ENCODE assay signal across 8 cellular contexts in genomic region chrX:71533514-71533849, GRCh38. TPM values are rescaled to one million over a fixed set of nuclear protein-coding genes. Genes with fewer than 3 reads are reported as not detected.
DNase-seq lines count a peak whose midpoint lies in the region; ATAC-seq and TF ChIP-seq lines count a peak whose summit lies in the region.

No MANE protein-coding gene starts in this region.

- POLR2A ChIA-PET in MCF 10A (lab: Yijun Ruan, JAX): interaction anchor here (1.0 to 6.2 kb wide), 12 partner anchors 9 to 250 kb away, joined by 3 to 171 read pairs (median 10); partner anchors contain the start of genes NONO and TAF1

- H3K4me1 Mint-ChIP-seq in activated naive CD4-positive, alpha-beta T cell treated with anti-CD3 and anti-CD28 coated beads for 36 hours (ENCODE audit: low read depth): peaks cover 29% of the 10 kb centered on the region
- H3K4me1 Mint-ChIP-seq in MCF 10A (ENCODE audit: insufficient read depth, unreplicated experiment) (no peaks in the 10 kb centered on the region), memory B cell (peaks cover 13% of the 10 kb centered on the region)

- CTCF ChIA-PET in activated naive CD4-positive, alpha-beta T cell treated with anti-CD3 and anti-CD28 coated beads for 36 hours (lab: Charles Lee): interaction anchor here (0.6 to 1.2 kb wide), 3 partner anchors 9 to 49 kb away, joined by 3 to 4 read pairs (median 4); no protein-coding TSS in a partner anchor
- CTCF ChIA-PET in MCF 10A (lab: Yijun Ruan, JAX): interaction anchor here (1.1 to 1.5 kb wide), 2 partner anchors 12 to 16 kb away, joined by 3 to 8 read pairs; no protein-coding TSS in a partner anchor

- peaks cover 43% of the 10 kb centered on the region for H3K36me3 Mint-ChIP-seq in activated naive CD4-positive, alpha-beta T cell treated with anti-CD3 and anti-CD28 coated beads for 36 hours (ENCODE audit: low read depth)
- H3K36me3 Mint-ChIP-seq in MCF 10A (ENCODE audit: insufficient read depth, unreplicated experiment) (no peaks in the 10 kb centered on the region), memory B cell (peaks cover 7% of the 10 kb centered on the region)

- no peak for TF ChIP-seq CTCF in MCF 10A (IDR thresholded peaks at IDR 0.05; ENCODE audit: unreplicated experiment)

- H3K9me3 Mint-ChIP-seq in activated naive CD4-positive, alpha-beta T cell treated with anti-CD3 and anti-CD28 coated beads for 36 hours: no peaks in the 10 kb centered on the region
- no peaks in the 10 kb centered on the region for H3K9me3 Mint-ChIP-seq in MCF 10A (ENCODE audit: unreplicated experiment)
- H3K9me3 Mint-ChIP-seq in memory B cell: no peaks in the 10 kb centered on the region

- H3K27ac Mint-ChIP-seq in activated naive CD4-positive, alpha-beta T cell treated with anti-CD3 and anti-CD28 coated beads for 36 hours: peak overlapping the region; percentile 98
- peak overlapping the region; percentile 93 for H3K27ac Mint-ChIP-seq in MCF 10A (ENCODE audit: low read depth, unreplicated experiment)
- peak overlapping the region; percentile 99 for H3K27ac Mint-ChIP-seq in memory B cell

- WGBS in urinary bladder: 0% methylated on average over 12 of the region's 12 CpGs

- intact Hi-C loops in activated naive CD4-positive, alpha-beta T cell treated with anti-CD3 and anti-CD28 coated beads for 36 hours (cut with micrococcal nuclease): loop anchor here (5.0 kb wide), 3 partner anchors 104 to 351 kb away; no protein-coding TSS in a partner anchor
- intact Hi-C loops in MCF 10A (cut with micrococcal nuclease): no loop called here

- H3K4me3 ChIP-seq in urinary bladder (ENCODE audit: low read depth, low read length): peak overlapping the region; percentile 80

- BruUV-seq in MCF 10A (replicated peaks; lab: Mats Ljungman, UMichigan): no TSS peak

- no peaks in the 10 kb centered on the region for H3K4me1 ChIP-seq in urinary bladder (ENCODE audit: insufficient read depth)

- peak overlapping the region; percentile 96 for H3K4me3 Mint-ChIP-seq in activated naive CD4-positive, alpha-beta T cell treated with anti-CD3 and anti-CD28 coated beads for 36 hours
- H3K4me3 Mint-ChIP-seq in MCF 10A (ENCODE audit: unreplicated experiment) (peak overlapping the region; percentile 100), memory B cell (peak overlapping the region; percentile 100)

- H3K27ac ChIP-seq in urinary bladder (ENCODE audit: low read depth): peak overlapping the region; percentile 79

- ATAC-seq in memory B cell (ENCODE audit: low read depth) (no peak), GM18505 (IDR thresholded peaks at IDR 0.05; ENCODE audit: unreplicated experiment) (no peak)

- no peaks in the 10 kb centered on the region for H3K27me3 Mint-ChIP-seq in activated naive CD4-positive, alpha-beta T cell treated with anti-CD3 and anti-CD28 coated beads for 36 hours (ENCODE audit: low read depth)
- H3K27me3 Mint-ChIP-seq in MCF 10A (ENCODE audit: insufficient read depth, unreplicated experiment) (no peaks in the 10 kb centered on the region), memory B cell (no peaks in the 10 kb centered on the region)

- TF ChIP-seq POLR2A in GM18505 (IDR thresholded peaks at IDR 0.05; ENCODE audit: borderline replicate concordance, extremely low read depth, insufficient read depth, insufficient read length): no peak

- no peaks in the 10 kb centered on the region for H3K36me3 ChIP-seq in urinary bladder (ENCODE audit: insufficient read depth)

- DNase-seq in activated naive CD4-positive, alpha-beta T cell treated with anti-CD3 and anti-CD28 coated beads for 36 hours: peak; percentile 59
- no peak for DNase-seq in activated naive CD4-positive, alpha-beta T cell (lab: John Stamatoyannopoulos, UW)
- DNase-seq in MCF 10A (ENCODE audit: unreplicated experiment) (no peak), memory B cell (ENCODE audit: low spot score in 2 of 2) (no peak), occipital lobe (lab: John Stamatoyannopoulos, UW) (no peak)
- DNase-seq in stimulated activated CD4-positive, alpha-beta T cell treated with anti-CD3 and anti-CD28 coated beads, Interleukin-15, amount 100 ng/mL, for 24 hours: no peak

RNA-seq across cellular contexts. Expression of gene OGT, which starts 0.6 kb away (rescaled TPM):
- total RNA-seq in activated naive CD4-positive, alpha-beta T cell treated with anti-CD3 and anti-CD28 coated beads for 36 hours: 100 to 1,000 TPM; 307 to 323 TPM
- 282 and 300 TPM in 2 replicates for total RNA-seq in MCF 10A (2022)
- total RNA-seq in urinary bladder: 221 TPM
- polyA plus RNA-seq in urinary bladder: 37.3 TPM
- 248 TPM for total RNA-seq in occipital lobe

RNA-seq across cellular contexts. Expression of gene GCNA, which starts 44.8 kb away (rescaled TPM):
- total RNA-seq in activated naive CD4-positive, alpha-beta T cell treated with anti-CD3 and anti-CD28 coated beads for 36 hours: 1 to 10 TPM; 2.8 to 2.9 TPM
- total RNA-seq in MCF 10A (2022) (3.4 and 3.8 TPM in 2 replicates), urinary bladder (3.0 TPM), occipital lobe (3.0 TPM)
- 0.82 TPM for polyA plus RNA-seq in urinary bladder
